Comparison of ENCODE assay signal across 22 cellular contexts in genomic region chr11:105723269-105723668, GRCh38.
"Had no signal": no experiment of that assay in that cellular context is flagged by ENCODE, and none has a peak within 500 bp of the region (broad histone marks: within the 10 kb centered on the region; RNA-seq: fewer than 3 reads in every experiment).

No MANE protein-coding gene starts in this region.

- H3K36me3 ChIP-seq: esophagus muscularis mucosa, gastroesophageal sphincter, heart right ventricle, left lung, lower lobe of right lung had no signal

- FAIRE-seq: colon, endothelial cell of umbilical vein, keratinocyte had no signal

- DNase-seq: dermis blood vessel endothelial cell; dorsolateral prefrontal cortex; effector CD4-positive, alpha-beta T cell; effector memory CD4-positive, alpha-beta T cell; foreskin keratinocyte; glutamatergic neuron; head of caudate nucleus; heart right ventricle; hippocampal formation; left cardiac atrium; left lung; left ventricle myocardium superior; lower lobe of right lung; mesenchymal stem cell; mucosa of descending colon; naive B cell had no signal

- H3K4me1 ChIP-seq: esophagus muscularis mucosa, foreskin keratinocyte, gastroesophageal sphincter, heart right ventricle, left lung, lower lobe of right lung had no signal

- H3K27me3 ChIP-seq: dorsolateral prefrontal cortex, esophagus muscularis mucosa, foreskin keratinocyte, gastroesophageal sphincter, heart right ventricle, left lung had no signal

- H3K4me3 ChIP-seq: coronary artery, dorsolateral prefrontal cortex, esophagus muscularis mucosa, gastroesophageal sphincter, heart right ventricle, left lung, lower lobe of right lung, mucosa of descending colon had no signal

- ATAC-seq: foreskin keratinocyte, gastroesophageal sphincter, heart right ventricle, left cardiac atrium, left lung, left ventricle myocardium superior, lower lobe of right lung, mucosa of descending colon had no signal

- H3K27ac ChIP-seq: coronary artery, dorsolateral prefrontal cortex, esophagus muscularis mucosa, foreskin keratinocyte, gastroesophageal sphincter, heart right ventricle, left lung, lower lobe of right lung had no signal

- H3K9me3 ChIP-seq: esophagus muscularis mucosa, lower lobe of right lung, mucosa of descending colon had no signal
